Comparison of ENCODE assay signal across 25 cellular contexts in genomic region chr22:49771266-49772065, GRCh38. TPM values are rescaled to one million over a fixed set of nuclear protein-coding genes. Genes with fewer than 3 reads are reported as not detected.
DNase-seq lines count a peak whose midpoint lies in the region; ATAC-seq and TF ChIP-seq lines count a peak whose summit lies in the region.
"Had no signal": no experiment of that assay in that cellular context is flagged by ENCODE, and none has a peak within 500 bp of the region (broad histone marks: within the 10 kb centered on the region; RNA-seq: fewer than 3 reads in every experiment).

No MANE protein-coding gene starts in this region.

- 56 to 60% methylated on average over 48 to 64 of the region's 64 CpGs for WGBS in heart right ventricle, 2 donors

- peaks cover 0 to 10% (median 0%) of the 10 kb centered on the region in 9 donors for H3K4me1 ChIP-seq in heart right ventricle
- H3K4me1 ChIP-seq in left lung: no peaks in the 10 kb centered on the region

- H3K4me3 Mint-ChIP-seq in WTC11: peak overlapping the region; percentile 6; the same call in 1 of the 2 replicates
- H3K4me3 Mint-ChIP-seq in stimulated activated naive B cell treated with anti-CD40 and anti-IgM and Interleukin-4, amounts not matched to agents 10 μg/mL and 1 μg/mL and 100 μg/mL, for 72 hours: no peak overlapping the region
- H3K4me3 Mint-ChIP-seq: activated CD4-positive, alpha-beta T cell treated with anti-CD3 and anti-CD28 coated beads, Interleukin-2, amount 10 ng/mL, durations not matched to agents 24 days and 14 days; activated CD8-positive, alpha-beta memory T cell treated with anti-CD3 and anti-CD28 coated beads, Interleukin-2, amount 10 ng/mL, durations not matched to agents 7 days and 5 days; CD8-positive, alpha-beta memory T cell; central memory CD8-positive, alpha-beta T cell; type B pancreatic cell had no signal

- H3K9me3 ChIP-seq in heart right ventricle: peaks cover 0 to 14% (median 9%) of the 10 kb centered on the region in 11 donors
- peaks cover 0 to 8% of the 10 kb centered on the region in 2 donors for H3K9me3 ChIP-seq in left lung

- no peaks in the 10 kb centered on the region for H3K27me3 Mint-ChIP-seq in WTC11 (ENCODE audit: low read depth)
- H3K27me3 Mint-ChIP-seq in stimulated activated naive B cell treated with anti-CD40 and anti-IgM and Interleukin-4, amounts not matched to agents 10 μg/mL and 1 μg/mL and 100 μg/mL, for 72 hours: no peaks in the 10 kb centered on the region
- H3K27me3 Mint-ChIP-seq: activated CD4-positive, alpha-beta T cell treated with anti-CD3 and anti-CD28 coated beads, Interleukin-2, amount 10 ng/mL, durations not matched to agents 24 days and 14 days; activated CD8-positive, alpha-beta memory T cell treated with anti-CD3 and anti-CD28 coated beads, Interleukin-2, amount 10 ng/mL, durations not matched to agents 7 days and 5 days; activated naive CD4-positive, alpha-beta T cell treated with anti-CD3 and anti-CD28 coated beads, Interleukin-2, amount 50 U/mL, for 24 hours; CD8-positive, alpha-beta memory T cell; central memory CD8-positive, alpha-beta T cell; naive thymus-derived CD8-positive, alpha-beta T cell; type B pancreatic cell had no signal

- no peak overlapping the region for H3K27ac ChIP-seq in heart right ventricle
- H3K27ac ChIP-seq in left lung: no peak overlapping the region
- H3K27ac ChIP-seq: GM23248, VCaP had no signal

- H3K27me3 ChIP-seq in heart right ventricle: no peaks in the 10 kb centered on the region
- H3K27me3 ChIP-seq in left lung: no peaks in the 10 kb centered on the region

- peaks cover 6% of the 10 kb centered on the region; the same call in 1 of the 2 replicates for H3K4me1 Mint-ChIP-seq in WTC11
- peaks cover 0 to 6% of the 10 kb centered on the region in 2 donors for H3K4me1 Mint-ChIP-seq in stimulated activated naive B cell treated with anti-CD40 and anti-IgM and Interleukin-4, amounts not matched to agents 10 μg/mL and 1 μg/mL and 100 μg/mL, for 72 hours
- H3K4me1 Mint-ChIP-seq: central memory CD8-positive, alpha-beta T cell had no signal

- intact Hi-C loops in Right ventricle myocardium superior (cut with DNase I): loop anchor here (10.0 kb wide), 1 partner anchor 263 kb away; no protein-coding TSS in a partner anchor
- intact Hi-C loops in heart right ventricle (cut with DNase I): loop anchor here in 3 of 10 donors (5.0 to 10.0 kb wide), 2 partner anchors 51 to 143 kb away; partner anchors contain the start of genes ALG12 (in 2 of the 3) and CRELD2 (in 2 of the 3)
- intact Hi-C loops in left lung (cut with DNase I): loop anchor here in 1 of 2 donors (10.0 kb wide), 1 partner anchor 143 kb away; the partner anchor contains the start of genes ALG12 and CRELD2

- DNase-seq in Right ventricle myocardium superior (peak; percentile 27), heart right ventricle (no peak), WTC11 (ENCODE audit: low spot score) (peak; percentile 40), left lung (peak; percentile 27 to 71)
- no peak for DNase-seq in stimulated activated naive B cell treated with anti-CD40 and anti-IgM and Interleukin-4, amounts not matched to agents 10 μg/mL and 1 μg/mL and 100 μg/mL, for 72 hours
- DNase-seq: AML-193; DMS153; GM23248; IMR-90; midbrain; NCI-H1105 treated with DMSO at 0.1 percent for 48 hours; NCI-H2029 treated with DMSO at 0.1 percent for 48 hours; NCI-H226; stimulated activated CD4-positive, alpha-beta T cell treated with anti-CD3 and anti-CD28 coated beads, Interleukin-15, amount 100 ng/mL, for 24 hours had no signal

- H3K36me3 Mint-ChIP-seq in WTC11: peaks cover 21% of the 10 kb centered on the region
- peaks cover 36 to 45% of the 10 kb centered on the region in 2 donors for H3K36me3 Mint-ChIP-seq in stimulated activated naive B cell treated with anti-CD40 and anti-IgM and Interleukin-4, amounts not matched to agents 10 μg/mL and 1 μg/mL and 100 μg/mL, for 72 hours

- TF ChIP-seq CTCF in heart right ventricle (IDR thresholded peaks at IDR 0.05) (no peak), WTC11 (IDR thresholded peaks at IDR 0.05) (no peak), left lung (IDR thresholded peaks at IDR 0.05) (no peak)

- CTCF ChIA-PET in WTC11 (lab: Charles Lee): interaction anchor here (1.5 to 2.0 kb wide), 2 partner anchors 259 kb away, joined by 7 to 9 read pairs; no protein-coding TSS in a partner anchor

- H3K4me3 ChIP-seq in heart right ventricle (no peak overlapping the region), left lung (no peak overlapping the region)
- H3K4me3 ChIP-seq: GM23248 had no signal

- POLR2A ChIA-PET in WTC11 (lab: Charles Lee): no interaction called here

- no peak overlapping the region for H3K27ac Mint-ChIP-seq in WTC11
- peak overlapping the region; percentile 20 for H3K27ac Mint-ChIP-seq in stimulated activated naive B cell treated with anti-CD40 and anti-IgM and Interleukin-4, amounts not matched to agents 10 μg/mL and 1 μg/mL and 100 μg/mL, for 72 hours
- H3K27ac Mint-ChIP-seq: activated CD4-positive, alpha-beta T cell treated with anti-CD3 and anti-CD28 coated beads, Interleukin-2, amount 10 ng/mL, durations not matched to agents 24 days and 14 days; type B pancreatic cell had no signal

- ATAC-seq in Right ventricle myocardium superior (ENCODE audit: poor library complexity) (no peak), heart right ventricle (no peak), WTC11 (peak; percentile 14), left lung (no peak), HG02642 (IDR thresholded peaks at IDR 0.05; ENCODE audit: poor library complexity, unreplicated experiment) (no peak), HG02840 (IDR thresholded peaks at IDR 0.05; ENCODE audit: low FRiP score, unreplicated experiment) (no peak), GM19328 (IDR thresholded peaks at IDR 0.05; ENCODE audit: unreplicated experiment) (no peak)
- no peak for ATAC-seq in stimulated activated naive B cell treated with anti-CD40 and anti-IgM and Interleukin-4, amounts not matched to agents 10 μg/mL and 1 μg/mL and 100 μg/mL, for 72 hours (replicated peaks)

- peaks cover 10% of the 10 kb centered on the region for H3K9me3 Mint-ChIP-seq in WTC11
- H3K9me3 Mint-ChIP-seq in stimulated activated naive B cell treated with anti-CD40 and anti-IgM and Interleukin-4, amounts not matched to agents 10 μg/mL and 1 μg/mL and 100 μg/mL, for 72 hours: peaks cover 10% of the 10 kb centered on the region in 2 donors
- H3K9me3 Mint-ChIP-seq: activated CD4-positive, alpha-beta T cell treated with anti-CD3 and anti-CD28 coated beads, Interleukin-2, amount 10 ng/mL, durations not matched to agents 24 days and 14 days had no signal

- H3K36me3 ChIP-seq in heart right ventricle (peaks cover 5 to 47% (median 31%) of the 10 kb centered on the region in 9 donors), left lung (peaks cover 0 to 55% of the 10 kb centered on the region in 2 donors)

TF ChIP-seq in WTC11, 78 proteins besides CTCF, POLR2A, EP300 and RAD21:
- no peak for TF ChIP-seq ZNF512 (CRISPR knock-in tag; IDR thresholded peaks at IDR 0.05; ENCODE audit: borderline replicate concordance)
- TF ChIP-seq JAZF1 (CRISPR knock-in tag; IDR thresholded peaks at IDR 0.05): no peak
- TF ChIP-seq FOXK1 (CRISPR knock-in tag; IDR thresholded peaks at IDR 0.05): no peak
- TF ChIP-seq CREM (CRISPR knock-in tag; IDR thresholded peaks at IDR 0.05): no peak
- no peak for TF ChIP-seq ZNF138 (CRISPR knock-in tag; conservative IDR thresholded peaks at IDR 0.05)
- 0 out of 2 replicates have a peak, but pooled peaks have one; percentile 6 for TF ChIP-seq FOXP1 (CRISPR knock-in tag; IDR thresholded peaks at IDR 0.05; ENCODE audit: borderline replicate concordance)

RNA-seq across cellular contexts. Expression of gene BRD1, which starts 56.2 kb away (rescaled TPM):
- total RNA-seq in Right ventricle myocardium superior (15.9 TPM), heart right ventricle (10 to 100 TPM; 14.6 to 23.2 (median 16.9) TPM), WTC11 (2021) (36.4 to 37.9 TPM (median 36.6 TPM) in 3 replicates), left lung (10 to 100 TPM; 27.4 to 32.4 TPM)
- polyA plus RNA-seq in heart right ventricle: 10 to 100 TPM in 1 of 2 donors, 1 to 10 TPM in 1; 8.2 to 22.9 TPM

Comparison
In these comparisons a context has a peak if more than half of its experiments do, and no peak if none do; other contexts are left out.
1. DNase-seq: peak in Right ventricle myocardium superior (single experiment), WTC11 (single experiment) and left lung (2 of 2); none in heart right ventricle (0 of 2) and stimulated activated naive B cell treated with anti-CD40 and anti-IgM and Interleukin-4, amounts not matched to agents 10 μg/mL and 1 μg/mL and 100 μg/mL, for 72 hours (single experiment).